Comparison of ENCODE assay signal across 1 cellular context in the genomic region with DNA sequence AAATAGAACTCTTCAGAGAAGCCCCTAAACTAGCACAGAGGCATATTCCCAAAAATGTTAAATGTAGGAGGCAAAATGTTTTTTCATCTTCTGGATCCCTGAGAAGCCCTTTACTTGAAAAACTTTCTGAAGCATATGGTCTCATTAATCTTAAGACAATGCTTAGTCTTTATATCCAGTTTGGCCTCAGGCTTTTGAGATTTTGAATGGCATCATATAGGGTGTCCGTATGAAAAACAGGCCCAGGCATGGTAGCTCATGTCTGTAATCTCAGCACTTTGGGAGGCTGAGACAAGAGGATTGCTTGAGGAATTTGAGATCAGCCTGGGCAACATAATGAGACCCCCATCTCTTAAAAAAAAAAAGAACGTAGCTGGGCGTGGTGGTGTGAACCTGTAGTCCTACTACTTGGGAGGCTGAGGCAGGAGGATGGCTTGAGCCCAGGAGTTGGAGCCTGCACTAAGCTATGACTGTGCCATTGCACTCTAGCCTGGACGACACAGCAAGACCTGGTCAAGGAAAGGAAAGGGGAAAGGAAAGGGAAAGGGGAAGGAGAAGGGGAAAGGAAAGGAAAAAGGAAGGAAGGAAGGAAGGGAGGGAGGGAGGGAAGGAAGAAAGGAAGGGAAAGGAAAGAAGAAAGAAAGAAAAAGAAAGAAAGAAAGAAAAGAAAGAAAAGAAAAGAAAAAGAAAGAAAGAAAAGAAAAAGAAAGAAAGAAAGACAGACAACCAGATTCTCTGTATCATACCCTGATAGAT.
TF ChIP-seq lines count a peak whose summit lies in the region.

No MANE protein-coding gene starts in this region.

TF ChIP-seq in K562, 482 proteins besides CTCF, POLR2A, EP300 and RAD21:
- no peak for TF ChIP-seq ZNF311 (CRISPR knock-in tag; IDR thresholded peaks at IDR 0.05)
- TF ChIP-seq NR4A1 (CRISPR knock-in tag; IDR thresholded peaks at IDR 0.05): no peak
- no peak for TF ChIP-seq NR4A1 (tag; IDR thresholded peaks at IDR 0.05)
- TF ChIP-seq NFIC (IDR thresholded peaks at IDR 0.05): no peak
- no peak for TF ChIP-seq ZFP1 (CRISPR knock-in tag; IDR thresholded peaks at IDR 0.05)
- no peak for TF ChIP-seq HOXB6 (CRISPR knock-in tag; IDR thresholded peaks at IDR 0.05; ENCODE audit: borderline replicate concordance)
- peak; percentile 78 for TF ChIP-seq ZNF512 (tag; IDR thresholded peaks at IDR 0.05)
